Comparison of ENCODE assay signal across 28 cellular contexts in genomic region chr4:186424745-186425144, GRCh38.
"Had no signal": no experiment of that assay in that cellular context is flagged by ENCODE, and none has a peak within 500 bp of the region (broad histone marks: within the 10 kb centered on the region; RNA-seq: fewer than 3 reads in every experiment).

No MANE protein-coding gene starts in this region.

- H3K27me3 Mint-ChIP-seq: dendritic cell treated with granulocyte-macrophage colony-stimulating factor and Interleukin-4, amounts not matched to agents 40 ng/mL and 50 ng/mL, for 4 days; naive B cell had no signal

- H3K27ac Mint-ChIP-seq: dendritic cell treated with granulocyte-macrophage colony-stimulating factor and Interleukin-4, amounts not matched to agents 40 ng/mL and 50 ng/mL, for 4 days; effector memory CD8-positive, alpha-beta T cell; endodermal cell; mesothelial cell of epicardium; naive B cell had no signal

- H3K36me3 ChIP-seq: colonic mucosa, esophagus squamous epithelium, gastrocnemius medialis, heart right ventricle, left lung, lower lobe of right lung had no signal

- H3K9me3 Mint-ChIP-seq: dendritic cell treated with granulocyte-macrophage colony-stimulating factor and Interleukin-4, amounts not matched to agents 40 ng/mL and 50 ng/mL, for 4 days; effector memory CD8-positive, alpha-beta T cell; endodermal cell; mesothelial cell of epicardium had no signal

- H3K4me3 ChIP-seq: colonic mucosa, esophagus squamous epithelium, gastrocnemius medialis, heart right ventricle, left lung, lower lobe of right lung, mucosa of descending colon had no signal

- ATAC-seq: effector memory CD8-positive, alpha-beta T cell; esophagus mucosa; gastrocnemius medialis; heart right ventricle; left cardiac atrium; left lung; left ventricle myocardium superior; lower lobe of right lung; mucosa of descending colon had no signal

- H3K27ac ChIP-seq: colonic mucosa, epithelial cell of prostate, esophagus squamous epithelium, gastrocnemius medialis, heart right ventricle, left lung, lower lobe of right lung had no signal

- H3K4me3 Mint-ChIP-seq: dendritic cell treated with granulocyte-macrophage colony-stimulating factor and Interleukin-4, amounts not matched to agents 40 ng/mL and 50 ng/mL, for 4 days; effector memory CD8-positive, alpha-beta T cell; endodermal cell; mesothelial cell of epicardium; naive B cell had no signal

- DNase-seq: colonic mucosa; cortex of kidney; effector CD8-positive, alpha-beta T cell; effector memory CD8-positive, alpha-beta T cell; endodermal cell; erythroblast; esophagus squamous epithelium; foreskin fibroblast; foreskin melanocyte; gastrocnemius medialis; glutamatergic neuron; head of caudate nucleus; heart right ventricle; hippocampal formation; left cardiac atrium; left lung; left ventricle myocardium superior; lower lobe of right lung; mesenchymal stem cell; mucosa of descending colon; naive B cell had no signal

- FAIRE-seq: endometrium, islet of Langerhans, keratinocyte had no signal

- H3K9me3 ChIP-seq: colonic mucosa, esophagus squamous epithelium, gastrocnemius medialis, heart right ventricle, left lung, lower lobe of right lung, mucosa of descending colon had no signal

- H3K4me1 Mint-ChIP-seq: mesothelial cell of epicardium, naive B cell had no signal

- H3K4me1 ChIP-seq: colonic mucosa, esophagus squamous epithelium, gastrocnemius medialis, heart right ventricle, left lung, lower lobe of right lung had no signal

- H3K36me3 Mint-ChIP-seq: mesothelial cell of epicardium, naive B cell had no signal

- H3K27me3 ChIP-seq: colonic mucosa, esophagus squamous epithelium, gastrocnemius medialis, left lung had no signal
